ENCODE assay signal across 18 cellular contexts in genomic region chr13:21539687-21540086, GRCh38.
DNase-seq lines count a peak whose midpoint lies in the region; ATAC-seq, FAIRE-seq and TF ChIP-seq lines count a peak whose summit lies in the region.
"Had no signal": no experiment of that assay in that cellular context is flagged by ENCODE, and none has a peak within 500 bp of the region (broad histone marks: within the 10 kb centered on the region; RNA-seq: fewer than 3 reads in every experiment).

No MANE protein-coding gene starts in this region.

- no peak overlapping the region for H2AFZ ChIP-seq in smooth muscle cell (ENCODE audit: low read depth)

- H3K27ac ChIP-seq in cardiac muscle cell: peak overlapping the region; percentile 89
- no peak overlapping the region for H3K27ac ChIP-seq in right cardiac atrium (ENCODE audit: low read length)
- H3K27ac ChIP-seq in smooth muscle cell (ENCODE audit: low read depth): peak overlapping the region; percentile 48
- no peak overlapping the region for H3K27ac ChIP-seq in coronary artery
- H3K27ac ChIP-seq: BLaER1 treated with 17β-estradiol and CSF1 and Interleukin-3, amounts not matched to agents 10 nM and 100 nM had no signal

- H3F3A ChIP-seq in smooth muscle cell (ENCODE audit: low read depth): peaks cover 3% of the 10 kb centered on the region

- H3K9me3 ChIP-seq in cardiac muscle cell (ENCODE audit: low read depth): no peaks in the 10 kb centered on the region
- H3K9me3 ChIP-seq in right cardiac atrium (ENCODE audit: control insufficient read depth, low read length): no peaks in the 10 kb centered on the region
- H3K9me3 ChIP-seq in T-helper 17 cell (ENCODE audit: control insufficient read depth, low read length, poor library complexity, severe bottlenecking): no peaks in the 10 kb centered on the region
- no peaks in the 10 kb centered on the region for H3K9me3 ChIP-seq in smooth muscle cell (replicated peaks; ENCODE audit: low read depth)

- peaks cover 20% of the 10 kb centered on the region for H3K4me1 Mint-ChIP-seq in T-helper 17 cell

- FAIRE-seq in frontal cortex (lab: Jason Lieb, UNC): peak; percentile 21
- FAIRE-seq: GM19239, H1 had no signal

- no peak for DNase-seq in cardiac muscle cell (ENCODE audit: low read depth in 1 of 2, low spot score in 1 of 2)
- no peak for DNase-seq in right cardiac atrium
- DNase-seq in T-helper 17 cell: no peak
- no peak for DNase-seq in frontal cortex (ENCODE audit: low spot score in 2 of 2)
- DNase-seq in smooth muscle cell (lab: John Stamatoyannopoulos, UW; ENCODE audit: unreplicated experiment): no peak
- DNase-seq in stimulated activated CD4-positive, alpha-beta T cell treated with anti-CD3 and anti-CD28 coated beads, Interleukin-1b, Interleukin-23, amount 100 ng/mL, for 48 hours: no peak
- DNase-seq in islet precursor cell: no peak
- DNase-seq in coronary artery (ENCODE audit: low spot score): no peak
- DNase-seq: 8988T; Calu3; CD8-positive, alpha-beta T cell; DMS79 treated with DMSO at 0.1 percent for 48 hours; GF-D8; H9 had no signal

- H3K27ac Mint-ChIP-seq in T-helper 17 cell: peak overlapping the region; percentile 71
- H3K27ac Mint-ChIP-seq: B cell; CD8-positive, alpha-beta T cell; H9 had no signal

- ATAC-seq in right cardiac atrium (no peak), T-helper 17 cell (no peak)
- ATAC-seq: CD8-positive, alpha-beta T cell had no signal

- no peaks in the 10 kb centered on the region for H3K36me3 ChIP-seq in cardiac muscle cell
- H3K36me3 ChIP-seq in smooth muscle cell (ENCODE audit: low read depth): no peaks in the 10 kb centered on the region

- H3K79me2 ChIP-seq in smooth muscle cell (ENCODE audit: low read depth): peaks cover 9% of the 10 kb centered on the region

- no peaks in the 10 kb centered on the region for H3K27me3 Mint-ChIP-seq in T-helper 17 cell
- H3K27me3 Mint-ChIP-seq: B cell had no signal

- H3K36me3 Mint-ChIP-seq in T-helper 17 cell (ENCODE audit: low read depth): peaks cover 12% of the 10 kb centered on the region

- no peak for TF ChIP-seq CTCF in cardiac muscle cell (IDR thresholded peaks at IDR 0.05; ENCODE audit: low read depth, low read length)
- TF ChIP-seq CTCF in smooth muscle cell (IDR thresholded peaks at IDR 0.05; ENCODE audit: borderline replicate concordance, insufficient read depth, poor library complexity, severe bottlenecking): no peak
- no peak for TF ChIP-seq CTCF in coronary artery (IDR thresholded peaks at IDR 0.05)

- H3K27me3 ChIP-seq in cardiac muscle cell (no peaks in the 10 kb centered on the region), right cardiac atrium (ENCODE audit: control insufficient read depth, insufficient read depth) (no peaks in the 10 kb centered on the region), smooth muscle cell (ENCODE audit: low read depth) (no peaks in the 10 kb centered on the region)
- H3K27me3 ChIP-seq: BLaER1 treated with 17β-estradiol and CSF1 and Interleukin-3, amounts not matched to agents 10 nM and 100 nM had no signal

- peaks cover 2% of the 10 kb centered on the region for H4K20me1 ChIP-seq in smooth muscle cell (ENCODE audit: low read depth)

- H3K4me3 Mint-ChIP-seq in T-helper 17 cell: no peak overlapping the region
- H3K4me3 Mint-ChIP-seq: B cell; CD8-positive, alpha-beta T cell; H9 had no signal

- H3K4me3 ChIP-seq in cardiac muscle cell: no peak overlapping the region
- H3K4me3 ChIP-seq in right cardiac atrium (ENCODE audit: low read length): no peak overlapping the region
- H3K4me3 ChIP-seq in smooth muscle cell: no peak overlapping the region
- no peak overlapping the region for H3K4me3 ChIP-seq in coronary artery
- H3K4me3 ChIP-seq: BLaER1 treated with 17β-estradiol and CSF1 and Interleukin-3, amounts not matched to agents 10 nM and 100 nM had no signal

- intact Hi-C loops in right cardiac atrium (cut with DNase I): no loop called here

- peak overlapping the region; percentile 27 for H3K4me2 ChIP-seq in smooth muscle cell
- H3K4me2 ChIP-seq: BLaER1 treated with 17β-estradiol and CSF1 and Interleukin-3, amounts not matched to agents 10 nM and 100 nM had no signal

- H3K9ac ChIP-seq in smooth muscle cell (ENCODE audit: low read depth): no peak overlapping the region
- H3K9ac ChIP-seq: BLaER1 treated with 17β-estradiol and CSF1 and Interleukin-3, amounts not matched to agents 10 nM and 100 nM had no signal

- H3K4me1 ChIP-seq in cardiac muscle cell (ENCODE audit: low read depth): peaks cover 64% of the 10 kb centered on the region
- no peaks in the 10 kb centered on the region for H3K4me1 ChIP-seq in right cardiac atrium (ENCODE audit: control insufficient read depth, insufficient read depth, low read length)
- peaks cover 11% of the 10 kb centered on the region for H3K4me1 ChIP-seq in smooth muscle cell (ENCODE audit: low read depth)

Comparison
In these comparisons a context has a peak if more than half of its experiments do, and no peak if none do; other contexts are left out.
1. H3K27ac ChIP-seq: peak in cardiac muscle cell (single experiment) and smooth muscle cell (single experiment); none in right cardiac atrium (single experiment) and coronary artery (0 of 2).